In genomic region chr3:133925960-133926735, GRCh38 we compare ENCODE assay signal across 1 cellular context.
TF ChIP-seq lines count a peak whose summit lies in the region.

No MANE protein-coding gene starts in this region.

TF ChIP-seq in H1, 55 proteins besides CTCF, POLR2A, EP300 and RAD21:
- TF ChIP-seq NRF1 (IDR thresholded peaks at IDR 0.05; ENCODE audit: low read depth, low read length) = no peak
- no peak for TF ChIP-seq CBX8 (IDR thresholded peaks at IDR 0.05; ENCODE audit: borderline replicate concordance, low read depth, low read length)
- TF ChIP-seq SUZ12 (IDR thresholded peaks at IDR 0.05; ENCODE audit: low read length) = no peak
- no peak for TF ChIP-seq RBBP5 (IDR thresholded peaks at IDR 0.05; ENCODE audit: borderline replicate concordance, low read depth, low read length)
- TF ChIP-seq PHF8 (conservative IDR thresholded peaks at IDR 0.05; ENCODE audit: low read depth, low read length) = no peak
- TF ChIP-seq BACH1 (IDR thresholded peaks at IDR 0.05; ENCODE audit: low read length) = no peak
- no peak for TF ChIP-seq CHD7 (IDR thresholded peaks at IDR 0.05; ENCODE audit: insufficient replicate concordance, low read length)
- TF ChIP-seq CTBP2 (IDR thresholded peaks at IDR 0.05; ENCODE audit: borderline replicate concordance, insufficient read depth, insufficient read length, low read length) = no peak
- no peak for TF ChIP-seq CEBPB (IDR thresholded peaks at IDR 0.05; ENCODE audit: low read depth, low read length)
- TF ChIP-seq SIN3A (conservative IDR thresholded peaks at IDR 0.05 in 1 of 2, IDR thresholded peaks at IDR 0.05 in 1 of 2; ENCODE audit: low read depth in 1 of 2, low read length in 2 of 2) = no peak
- no peak for TF ChIP-seq JUN (IDR thresholded peaks at IDR 0.05; ENCODE audit: low read depth, low read length)
- TF ChIP-seq MAX (IDR thresholded peaks at IDR 0.05) = no peak
- TF ChIP-seq HDAC6 (IDR thresholded peaks at IDR 0.05; ENCODE audit: low read depth, low read length) = no peak
- TF ChIP-seq JUND (IDR thresholded peaks at IDR 0.05; ENCODE audit: low read length) = no peak
- no peak for TF ChIP-seq ATF3 (IDR thresholded peaks at IDR 0.05; ENCODE audit: insufficient read depth, low read depth, low read length)
- no peak for TF ChIP-seq YY1 (IDR thresholded peaks at IDR 0.05; ENCODE audit: low read depth, low read length)
- no peak for TF ChIP-seq GABPA (IDR thresholded peaks at IDR 0.05; ENCODE audit: borderline replicate concordance, insufficient read depth, low read length)
- TF ChIP-seq BCL11A (IDR thresholded peaks at IDR 0.05; ENCODE audit: low read depth in 2 of 2, low read length in 2 of 2) = no peak
- TF ChIP-seq NANOG (IDR thresholded peaks at IDR 0.05; ENCODE audit: insufficient read depth, low read depth, low read length, poor library complexity, severe bottlenecking) = no peak
